In genomic region chr2:8541636-8542035, GRCh38 we compare ENCODE assay signal across 20 cellular contexts.
DNase-seq lines count a peak whose midpoint lies in the region; ATAC-seq and TF ChIP-seq lines count a peak whose summit lies in the region.
"Had no signal": no experiment of that assay in that cellular context is flagged by ENCODE, and none has a peak within 500 bp of the region (broad histone marks: within the 10 kb centered on the region; RNA-seq: fewer than 3 reads in every experiment).

No MANE protein-coding gene starts in this region.

- H3K4me2 ChIP-seq in neuronal stem cell (ENCODE audit: insufficient read depth, low read length, poor library complexity, severe bottlenecking), result no peak overlapping the region

- peak overlapping the region; percentile 46 for H3K18ac ChIP-seq in neuronal stem cell (ENCODE audit: low read length)

- no peaks in the 10 kb centered on the region for H3K36me3 Mint-ChIP-seq in T-helper 2 cell treated with Interferon-gamma antibody and Interleukin-4, amounts not matched to agents 5 μg/mL and 100 μg/mL, for 36 hours (ENCODE audit: low read depth)
- H3K36me3 Mint-ChIP-seq in Caco-2 (ENCODE audit: insufficient read depth, unreplicated experiment), result peaks cover 6% of the 10 kb centered on the region
- peaks cover 46% of the 10 kb centered on the region for H3K36me3 Mint-ChIP-seq in activated T-helper 17 cell treated with anti-CD3 and anti-CD28 coated beads, Interleukin-2, amount 50 U/mL, for 72 hours (ENCODE audit: low read depth)

- H3K36me3 ChIP-seq in Caco-2 (ENCODE audit: control insufficient read depth, insufficient read depth, low read length), result no peaks in the 10 kb centered on the region
- H3K36me3 ChIP-seq in neuronal stem cell (replicated peaks in 1 of 2; ENCODE audit: control insufficient read depth in 2 of 2, insufficient read depth in 2 of 2, low read length in 2 of 2), result no peaks in the 10 kb centered on the region
- H3K36me3 ChIP-seq in BE2C, result no peaks in the 10 kb centered on the region
- H3K36me3 ChIP-seq: tibial nerve had no signal

- H4K8ac ChIP-seq in neuronal stem cell (ENCODE audit: low read depth, low read length), result no peak overlapping the region

- H2BK15ac ChIP-seq in neuronal stem cell (ENCODE audit: low read length), result no peak overlapping the region

- no peak for ATAC-seq in activated T-helper 17 cell treated with anti-CD3 and anti-CD28 coated beads, Interleukin-2, amount 50 U/mL, for 72 hours (replicated peaks)
- no peak for ATAC-seq in HG02938 (IDR thresholded peaks at IDR 0.05; ENCODE audit: unreplicated experiment)
- ATAC-seq: foreskin keratinocyte, left colon had no signal

- H3K14ac ChIP-seq in neuronal stem cell (ENCODE audit: low read length), result peak overlapping the region; percentile 5

- no peak overlapping the region for H3K9ac ChIP-seq in neuronal stem cell (ENCODE audit: low read depth, low read length, poor library complexity)

- peaks cover 74% of the 10 kb centered on the region for H3K4me1 Mint-ChIP-seq in T-helper 2 cell treated with Interferon-gamma antibody and Interleukin-4, amounts not matched to agents 5 μg/mL and 100 μg/mL, for 36 hours (ENCODE audit: low read depth)
- H3K4me1 Mint-ChIP-seq in Caco-2 (ENCODE audit: low read depth, unreplicated experiment), result peaks cover 35% of the 10 kb centered on the region
- peaks cover 60% of the 10 kb centered on the region for H3K4me1 Mint-ChIP-seq in activated T-helper 17 cell treated with anti-CD3 and anti-CD28 coated beads, Interleukin-2, amount 50 U/mL, for 72 hours

- WGBS in neuronal stem cell (ENCODE audit: extremely low coverage in 2 of 2, insufficient read length in 2 of 2, insufficient replicate concordance in 1 of 2), 2 donors, result no CpG with 5 or more reads among the region's 14 CpGs

- H3K27me3 Mint-ChIP-seq in T-helper 2 cell treated with Interferon-gamma antibody and Interleukin-4, amounts not matched to agents 5 μg/mL and 100 μg/mL, for 36 hours (ENCODE audit: low read depth), result no peaks in the 10 kb centered on the region
- H3K27me3 Mint-ChIP-seq in Caco-2 (ENCODE audit: insufficient read depth, unreplicated experiment), result no peaks in the 10 kb centered on the region
- H3K27me3 Mint-ChIP-seq in activated T-helper 17 cell treated with anti-CD3 and anti-CD28 coated beads, Interleukin-2, amount 50 U/mL, for 72 hours, result no peaks in the 10 kb centered on the region

- no peak overlapping the region for H3K23ac ChIP-seq in neuronal stem cell (ENCODE audit: low read depth, low read length, poor library complexity)

- no peak overlapping the region for H2AFZ ChIP-seq in neuronal stem cell (ENCODE audit: low read length)

- H3K4me3 ChIP-seq in Caco-2 (ENCODE audit: low read depth, low read length), result no peak overlapping the region
- H3K4me3 ChIP-seq in neuronal stem cell (ENCODE audit: low read length in 2 of 2), result no peak overlapping the region
- H3K4me3 ChIP-seq in BE2C (ENCODE audit: low read depth, low read length), result no peak overlapping the region
- H3K4me3 ChIP-seq: skin epidermis, tibial nerve had no signal

- H4K91ac ChIP-seq in neuronal stem cell (ENCODE audit: low read depth, low read length, poor library complexity), result no peak overlapping the region

- H3K27me3 ChIP-seq in Caco-2 (replicated peaks; ENCODE audit: control insufficient read depth, insufficient read depth, low read length) (no peaks in the 10 kb centered on the region), neuronal stem cell (ENCODE audit: control insufficient read depth in 3 of 3, insufficient read depth in 3 of 3, low read depth in 1 of 3, low read length in 3 of 3) (no peaks in the 10 kb centered on the region), BE2C (no peaks in the 10 kb centered on the region)
- H3K27me3 ChIP-seq: foreskin keratinocyte, tibial nerve had no signal

- no peak for DNase-seq in T-helper 2 cell treated with Interferon-gamma antibody and Interleukin-4, amounts not matched to agents 5 μg/mL and 100 μg/mL, for 36 hours (ENCODE audit: low spot score)
- DNase-seq in T-helper 2 cell (no peak), Caco-2 (no peak), neuronal stem cell (ENCODE audit: low spot score) (no peak), OCI-M2 (lab: John Stamatoyannopoulos, UW; ENCODE audit: unreplicated experiment) (no peak), BE2C (no peak)
- DNase-seq: 8988T; activated CD4-positive, CD25-positive, alpha-beta regulatory T cell treated with anti-CD3 and anti-CD28 coated beads, Interleukin-2, amount 50 U/mL, for 72 hours; activated gamma-delta T cell treated with Interleukin-2 at 50 U/mL for 16 hours; foreskin keratinocyte; KG1; NCI-H1105; NCI-H774; posterior cingulate gyrus; stimulated activated CD4-positive, alpha-beta T cell treated with anti-CD3 and anti-CD28 coated beads, Interleukin-4, amount 100 ng/mL, for 4 hours had no signal

- H2BK12ac ChIP-seq in neuronal stem cell (ENCODE audit: low read length), result no peak overlapping the region

- BruUV-seq in Caco-2 (replicated peaks; lab: Mats Ljungman, UMichigan), result no TSS peak

- intact Hi-C loops in Caco-2 (cut with micrococcal nuclease; ENCODE audit: unreplicated experiment), result no loop called here

- no peak overlapping the region for H2AK5ac ChIP-seq in neuronal stem cell (ENCODE audit: low read depth, low read length)

- H3K4ac ChIP-seq in neuronal stem cell (ENCODE audit: low read length), result no peak overlapping the region

- POLR2A ChIA-PET in Caco-2 (lab: Charles Lee), result no interaction called here

- H3K4me1 ChIP-seq in Caco-2, result peaks cover 37% of the 10 kb centered on the region
- peaks cover 3 to 7% of the 10 kb centered on the region in 2 donors for H3K4me1 ChIP-seq in neuronal stem cell (ENCODE audit: control insufficient read depth in 2 of 2, insufficient read depth in 1 of 2, low read depth in 1 of 2, low read length in 2 of 2)
- H3K4me1 ChIP-seq in BE2C, result peaks cover 56% of the 10 kb centered on the region
- H3K4me1 ChIP-seq: foreskin keratinocyte had no signal

- H2BK120ac ChIP-seq in neuronal stem cell (ENCODE audit: low read depth, low read length), result no peak overlapping the region

- peak overlapping the region; percentile 77 for H3K4me3 Mint-ChIP-seq in T-helper 2 cell treated with Interferon-gamma antibody and Interleukin-4, amounts not matched to agents 5 μg/mL and 100 μg/mL, for 36 hours
- H3K4me3 Mint-ChIP-seq in Caco-2 (ENCODE audit: unreplicated experiment), result no peak overlapping the region
- peak overlapping the region; percentile 77 for H3K4me3 Mint-ChIP-seq in activated T-helper 17 cell treated with anti-CD3 and anti-CD28 coated beads, Interleukin-2, amount 50 U/mL, for 72 hours

- TF ChIP-seq CTCF in Caco-2 (IDR thresholded peaks at IDR 0.05; ENCODE audit: insufficient read depth in 1 of 2, low read depth in 1 of 2, low read length in 1 of 2, severe bottlenecking in 1 of 2, unreplicated experiment in 1 of 2) (no peak), BE2C (IDR thresholded peaks at IDR 0.05; ENCODE audit: low read depth, low read length) (no peak)

- no peaks in the 10 kb centered on the region for H3K9me3 ChIP-seq in Caco-2
- H3K9me3 ChIP-seq in neuronal stem cell (replicated peaks in 1 of 2; ENCODE audit: control insufficient read depth in 2 of 2, insufficient read depth in 1 of 2, low read depth in 1 of 2, low read length in 2 of 2), result no peaks in the 10 kb centered on the region
- no peaks in the 10 kb centered on the region for H3K9me3 ChIP-seq in BE2C
- H3K9me3 ChIP-seq: tibial nerve had no signal

- CTCF ChIA-PET in Caco-2 (lab: Charles Lee), result no interaction called here

- no peaks in the 10 kb centered on the region for H3K79me1 ChIP-seq in neuronal stem cell (ENCODE audit: low read depth, low read length)

- H3K27ac ChIP-seq in neuronal stem cell (replicated peaks; ENCODE audit: low read length), result no peak overlapping the region
- H3K27ac ChIP-seq: foreskin keratinocyte, tibial nerve had no signal

- H3K27ac Mint-ChIP-seq in T-helper 2 cell treated with Interferon-gamma antibody and Interleukin-4, amounts not matched to agents 5 μg/mL and 100 μg/mL, for 36 hours, result peak overlapping the region; percentile 72
- peak overlapping the region; percentile 9 for H3K27ac Mint-ChIP-seq in Caco-2 (ENCODE audit: unreplicated experiment)
- peak overlapping the region; percentile 100 for H3K27ac Mint-ChIP-seq in activated T-helper 17 cell treated with anti-CD3 and anti-CD28 coated beads, Interleukin-2, amount 50 U/mL, for 72 hours

- no peaks in the 10 kb centered on the region for H3K9me3 Mint-ChIP-seq in T-helper 2 cell treated with Interferon-gamma antibody and Interleukin-4, amounts not matched to agents 5 μg/mL and 100 μg/mL, for 36 hours
- H3K9me3 Mint-ChIP-seq in Caco-2 (ENCODE audit: unreplicated experiment), result no peaks in the 10 kb centered on the region
- no peaks in the 10 kb centered on the region for H3K9me3 Mint-ChIP-seq in activated T-helper 17 cell treated with anti-CD3 and anti-CD28 coated beads, Interleukin-2, amount 50 U/mL, for 72 hours

- H2BK5ac ChIP-seq in neuronal stem cell (ENCODE audit: low read length), result no peak overlapping the region

Comparison
In these comparisons a context has a peak if more than half of its experiments do, and no peak if none do; other contexts are left out.
1. H3K27ac Mint-ChIP-seq: peak in every context shown above with its lines; median percentile 100 in activated T-helper 17 cell treated with anti-CD3 and anti-CD28 coated beads, Interleukin-2, amount 50 U/mL, for 72 hours; 72 in T-helper 2 cell treated with Interferon-gamma antibody and Interleukin-4, amounts not matched to agents 5 μg/mL and 100 μg/mL, for 36 hours; 9 in Caco-2.